In the genomic region with DNA sequence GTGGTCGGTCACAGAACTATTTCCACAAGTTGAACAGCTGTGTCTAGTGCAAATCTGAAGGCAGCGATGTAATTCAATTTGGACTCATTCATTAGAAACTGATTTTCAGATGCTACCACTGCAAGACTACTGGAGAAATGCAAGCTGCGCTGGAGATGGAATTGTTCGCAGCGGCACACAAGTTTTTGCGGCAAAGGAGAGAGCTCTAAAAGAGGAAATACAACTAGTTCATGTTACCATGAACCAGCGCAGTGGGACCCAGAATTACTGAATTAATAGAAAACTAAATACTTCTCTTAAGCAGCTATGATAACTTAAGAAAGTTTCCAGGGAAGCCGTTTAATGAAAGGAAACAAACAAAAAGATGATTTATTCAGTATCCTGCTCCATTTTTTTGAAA, we compare ENCODE assay signal across 8 cellular contexts. TPM values are rescaled to one million over a fixed set of nuclear protein-coding genes. Genes with fewer than 3 reads are reported as not detected.
DNase-seq lines count a peak whose midpoint lies in the region; ATAC-seq and TF ChIP-seq lines count a peak whose summit lies in the region.

No MANE protein-coding gene starts in this region.

- no peaks in the 10 kb centered on the region for H3K9me2 ChIP-seq in SU-DHL-6 (replicated peaks; ENCODE audit: insufficient read depth, low read length)

- peak overlapping the region; percentile 79 for H3K4me2 ChIP-seq in SU-DHL-6 (ENCODE audit: low read depth, low read length, poor library complexity, severe bottlenecking)

- H3K79me2 ChIP-seq in SU-DHL-6 (ENCODE audit: insufficient read depth, low read length) = peaks cover 62% of the 10 kb centered on the region

- H4K20me1 ChIP-seq in SU-DHL-6 (ENCODE audit: low read depth, low read length) = peaks cover 23% of the 10 kb centered on the region; the same call in 1 of the 2 replicates

- H2AFZ ChIP-seq in SU-DHL-6 (ENCODE audit: low read depth, low read length, severe bottlenecking) = no peak overlapping the region

- DNase-seq in SIG-M5 treated with dmso at 0.1 percent for 504 hours (lab: John Stamatoyannopoulos, UW; ENCODE audit: unreplicated experiment) (peak; percentile 74), SIG-M5 (lab: John Stamatoyannopoulos, UW) (no peak), glomerular visceral epithelial cell (ENCODE audit: extremely low spot score) (peak; percentile 5), spleen (no peak)
- DNase-seq in activated CD4-positive, alpha-beta T cell treated with anti-CD3 and anti-CD28 coated beads for 4 hours = no peak

- H3F3A ChIP-seq in SU-DHL-6 (ENCODE audit: insufficient read depth) = no peaks in the 10 kb centered on the region

- intact Hi-C loops in spleen (cut with DNase I; ENCODE audit: low total_unique reads) = loop anchor here (10.0 kb wide), 1 partner anchor 184 kb away; no protein-coding TSS in a partner anchor

- WGBS in spleen, 5 donors = 14 to 17% (median 17%) methylated on average over 8 of the region's 8 CpGs

- TF ChIP-seq CTCF in SU-DHL-6 (IDR thresholded peaks at IDR 0.05; ENCODE audit: insufficient read depth, low read length, poor library complexity, severe bottlenecking) (no peak), spleen (IDR thresholded peaks at IDR 0.05 in 8 of 11, conservative IDR thresholded peaks at IDR 0.05 in 3 of 11) (no peak)

- peak overlapping the region; percentile 83 for H3K9ac ChIP-seq in SU-DHL-6 (ENCODE audit: low read length)

- no peaks in the 10 kb centered on the region for H3K9me3 ChIP-seq in SU-DHL-6 (ENCODE audit: insufficient read depth, low read length)
- H3K9me3 ChIP-seq in spleen = no peaks in the 10 kb centered on the region

- H3K4me1 ChIP-seq in spleen = peaks cover 49 to 68% (median 60%) of the 10 kb centered on the region in 6 donors

- H3K27ac ChIP-seq in SU-DHL-6 (ENCODE audit: low read depth, low read length) = no peak overlapping the region
- H3K27ac ChIP-seq in spleen = peak overlapping the region in 2 of 8 donors; percentile 90 to 91

- TF ChIP-seq POLR2A in spleen (IDR thresholded peaks at IDR 0.05) = no peak

- H3K36me3 ChIP-seq in SU-DHL-6 (ENCODE audit: low read length) = peaks cover 6% of the 10 kb centered on the region; the same call in 1 of the 2 replicates
- H3K36me3 ChIP-seq in spleen = peaks cover 0 to 6% (median 0%) of the 10 kb centered on the region in 6 donors

- H3K27me3 ChIP-seq in SU-DHL-6 (ENCODE audit: low read length) (no peaks in the 10 kb centered on the region), spleen (replicated peaks in 1 of 7) (peaks cover 0 to 6% (median 0%) of the 10 kb centered on the region in 7 donors)

- H3K4me3 ChIP-seq in SU-DHL-6 (ENCODE audit: insufficient read depth, low read length, poor library complexity, severe bottlenecking) (peak overlapping the region; percentile 86), spleen (peak overlapping the region; percentile 70 to 97 (median 80))

- ATAC-seq in GM19023 (IDR thresholded peaks at IDR 0.05; ENCODE audit: unreplicated experiment) (no peak), GM18519 (IDR thresholded peaks at IDR 0.05; ENCODE audit: low FRiP score, unreplicated experiment) (no peak)

RNA-seq across cellular contexts. Expression of a gene that starts 1.9 kb away (rescaled TPM):
- total RNA-seq in spleen = 100 to 1,000 TPM in 5 of 7 donors, 10 to 100 TPM in 2; 99.4 to 153 (median 101) TPM
- polyA plus RNA-seq in spleen = 10 to 100 TPM in 2 of 3 donors, 1 to 10 TPM in 1; 5.8 to 21.2 (median 10.5) TPM

Comparison
In these comparisons a context has a peak if more than half of its experiments do, and no peak if none do; other contexts are left out.
1. DNase-seq: peak in SIG-M5 treated with dmso at 0.1 percent for 504 hours (single experiment) and glomerular visceral epithelial cell (single experiment); none in SIG-M5 (single experiment), spleen (single experiment) and activated CD4-positive, alpha-beta T cell treated with anti-CD3 and anti-CD28 coated beads for 4 hours (0 of 2).